22 cellular contexts compared by ENCODE assay signal in the genomic region with DNA sequence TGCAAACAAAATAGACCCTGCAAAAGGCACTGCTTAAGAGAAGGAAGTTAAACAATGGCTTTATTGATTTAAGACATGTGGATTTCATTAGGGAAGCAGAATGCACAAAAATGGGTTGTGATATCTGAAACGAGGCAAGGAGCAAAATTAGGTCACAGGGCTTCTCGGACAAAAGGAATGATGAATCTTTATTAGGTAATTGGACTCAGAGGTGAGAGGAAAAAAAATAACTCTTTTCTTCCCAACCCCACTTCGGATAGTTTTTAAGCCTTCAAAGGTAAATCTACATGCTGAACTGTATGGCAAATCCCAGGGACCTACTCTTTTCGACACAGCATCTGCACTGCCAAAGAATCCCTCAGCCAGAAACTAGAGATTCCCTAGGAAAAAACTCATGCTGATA.
DNase-seq lines count a peak whose midpoint lies in the region; ATAC-seq and TF ChIP-seq lines count a peak whose summit lies in the region.
"Had no signal": no experiment of that assay in that cellular context is flagged by ENCODE, and none has a peak within 500 bp of the region (broad histone marks: within the 10 kb centered on the region; RNA-seq: fewer than 3 reads in every experiment).

No MANE protein-coding gene starts in this region.

- no peaks in the 10 kb centered on the region for H4K20me1 ChIP-seq in fibroblast of lung (ENCODE audit: control insufficient read depth, extremely low read depth, insufficient read depth, low read length)

- H2AFZ ChIP-seq in fibroblast of lung (ENCODE audit: low read length) = no peak overlapping the region
- H2AFZ ChIP-seq: parathyroid adenoma had no signal

- CTCF ChIA-PET in Calu3 (lab: Charles Lee) = no interaction called here

- H3K27ac ChIP-seq in SK-N-MC = no peak overlapping the region
- no peak overlapping the region for H3K27ac ChIP-seq in fibroblast of lung (ENCODE audit: insufficient read depth, low read length)
- H3K27ac ChIP-seq: parathyroid adenoma, sigmoid colon had no signal

- no peaks in the 10 kb centered on the region for H3K9me3 ChIP-seq in SK-N-MC (ENCODE audit: low read depth, low read length)
- H3K9me3 ChIP-seq in fibroblast of lung (ENCODE audit: control insufficient read depth, insufficient read depth, low read depth, low read length) = no peaks in the 10 kb centered on the region
- H3K9me3 ChIP-seq: sigmoid colon had no signal

- no peaks in the 10 kb centered on the region for H3K4me1 ChIP-seq in fibroblast of lung (ENCODE audit: control insufficient read depth, extremely low read depth, insufficient read depth, low read length)
- H3K4me1 ChIP-seq: parathyroid adenoma had no signal

- no peak for TF ChIP-seq CTCF in fibroblast of lung (conservative IDR thresholded peaks at IDR 0.05 in 1 of 2, IDR thresholded peaks at IDR 0.05 in 1 of 2; ENCODE audit: low read depth in 1 of 2, low read length in 2 of 2)
- TF ChIP-seq CTCF in Calu3 (IDR thresholded peaks at IDR 0.05; ENCODE audit: unreplicated experiment) = no peak

- H3K9me3 Mint-ChIP-seq in Calu3 (ENCODE audit: low read depth, unreplicated experiment) = peaks cover 2% of the 10 kb centered on the region
- H3K9me3 Mint-ChIP-seq: nephron had no signal

- H3K9ac ChIP-seq in SK-N-MC (ENCODE audit: insufficient read length) = no peak overlapping the region
- no peak overlapping the region for H3K9ac ChIP-seq in fibroblast of lung (ENCODE audit: insufficient read depth, low read length)
- H3K9ac ChIP-seq: parathyroid adenoma had no signal

- H3K4me1 Mint-ChIP-seq in Calu3 (ENCODE audit: low read depth, unreplicated experiment) = peaks cover 18% of the 10 kb centered on the region

- peak; percentile 22 for ATAC-seq in Right ventricle myocardium superior (ENCODE audit: poor library complexity)
- ATAC-seq in sciatic nerve = peak; percentile 71
- no peak for ATAC-seq in HG02885 (IDR thresholded peaks at IDR 0.05; ENCODE audit: poor library complexity, unreplicated experiment)
- ATAC-seq: activated CD4-positive, alpha-beta T cell treated with anti-CD3 and anti-CD28 coated beads for 36 hours; activated T-helper 17 cell treated with anti-CD3 and anti-CD28 coated beads, Interleukin-2, amount 50 U/mL, for 72 hours; left cardiac atrium had no signal

- no peaks in the 10 kb centered on the region for H3K79me2 ChIP-seq in fibroblast of lung (ENCODE audit: control insufficient read depth, insufficient read depth, low read length)
- H3K79me2 ChIP-seq: parathyroid adenoma had no signal

- H3K4me2 ChIP-seq in fibroblast of lung (ENCODE audit: extremely low read depth, insufficient read depth, low read length) = no peak overlapping the region

- no peak overlapping the region for H3K27ac Mint-ChIP-seq in Calu3 (ENCODE audit: unreplicated experiment)
- H3K27ac Mint-ChIP-seq: activated CD4-positive, alpha-beta T cell treated with anti-CD3 and anti-CD28 coated beads for 36 hours; activated naive CD8-positive, alpha-beta T cell treated with anti-CD3 and anti-CD28 coated beads, Interleukin-2, amount 10 ng/mL, durations not matched to agents 7 days and 5 days; activated T-helper 17 cell treated with anti-CD3 and anti-CD28 coated beads, Interleukin-2, amount 50 U/mL, for 72 hours; nephron had no signal

- H3K27me3 ChIP-seq in fibroblast of lung (ENCODE audit: control insufficient read depth, insufficient read depth, low read length) = no peaks in the 10 kb centered on the region
- H3K27me3 ChIP-seq: sigmoid colon had no signal

- DNase-seq in Right ventricle myocardium superior = no peak
- no peak for DNase-seq in cardiac septum (ENCODE audit: low spot score)
- DNase-seq in SK-N-MC (ENCODE audit: low read depth, low spot score) = no peak
- DNase-seq in fibroblast of lung (ENCODE audit: low read depth in 2 of 2) = peak; percentile 50 to 52
- DNase-seq in sciatic nerve (ENCODE audit: low spot score) = no peak
- DNase-seq in DMS79 (lab: John Stamatoyannopoulos, UW) = no peak
- DNase-seq in Calu3 = no peak
- DNase-seq: ACHN; activated CD4-positive, alpha-beta T cell treated with anti-CD3 and anti-CD28 coated beads for 36 hours; activated naive CD8-positive, alpha-beta T cell treated with anti-CD3 and anti-CD28 coated beads, Interleukin-2, amount 10 ng/mL, durations not matched to agents 7 days and 5 days; GOT3; left cardiac atrium; midbrain; NCI-H1092 treated with DMSO at 0.1 percent for 48 hours; NCI-H2081 treated with DMSO at 0.1 percent for 48 hours; NCI-H510A treated with DMSO at 0.1 percent for 48 hours; sigmoid colon; SW 1271 had no signal

- no peaks in the 10 kb centered on the region for H3K36me3 ChIP-seq in SK-N-MC (ENCODE audit: insufficient read depth, low read length)
- no peaks in the 10 kb centered on the region for H3K36me3 ChIP-seq in fibroblast of lung (ENCODE audit: control insufficient read depth, insufficient read depth, low read length)
- H3K36me3 ChIP-seq: sigmoid colon had no signal

- H3K4me3 ChIP-seq in SK-N-MC = peak overlapping the region; percentile 21; the same call in 1 of the 2 replicates
- no peak overlapping the region for H3K4me3 ChIP-seq in fibroblast of lung (replicated peaks in 1 of 4; ENCODE audit: control extremely low read depth in 1 of 4, insufficient read depth in 1 of 4, low read depth in 3 of 4, low read length in 4 of 4)
- H3K4me3 ChIP-seq: sigmoid colon had no signal

- no TSS peak for BruUV-seq in Calu3 (replicated peaks; lab: Mats Ljungman, UMichigan)

- no peaks in the 10 kb centered on the region for H3K27me3 Mint-ChIP-seq in Calu3 (ENCODE audit: unreplicated experiment)
- H3K27me3 Mint-ChIP-seq: activated CD4-positive, alpha-beta T cell treated with anti-CD3 and anti-CD28 coated beads for 36 hours; activated naive CD8-positive, alpha-beta T cell treated with anti-CD3 and anti-CD28 coated beads, Interleukin-2, amount 10 ng/mL, durations not matched to agents 7 days and 5 days; activated T-helper 17 cell treated with anti-CD3 and anti-CD28 coated beads, Interleukin-2, amount 50 U/mL, for 72 hours had no signal

- no peak overlapping the region for H3K4me3 Mint-ChIP-seq in Calu3 (ENCODE audit: low read depth, unreplicated experiment)
- H3K4me3 Mint-ChIP-seq: activated CD4-positive, alpha-beta T cell treated with anti-CD3 and anti-CD28 coated beads for 36 hours; activated naive CD8-positive, alpha-beta T cell treated with anti-CD3 and anti-CD28 coated beads, Interleukin-2, amount 10 ng/mL, durations not matched to agents 7 days and 5 days; activated T-helper 17 cell treated with anti-CD3 and anti-CD28 coated beads, Interleukin-2, amount 50 U/mL, for 72 hours; nephron had no signal

- intact Hi-C loops in Right ventricle myocardium superior (cut with DNase I) (no loop called here), cardiac septum (cut with DNase I) (no loop called here), sciatic nerve (cut with DNase I) (no loop called here), Calu3 (cut with micrococcal nuclease; ENCODE audit: unreplicated experiment) (no loop called here)

- H3K36me3 Mint-ChIP-seq in Calu3 (ENCODE audit: insufficient read depth, unreplicated experiment) = no peaks in the 10 kb centered on the region

Comparison
In these comparisons a context has a peak if more than half of its experiments do, and no peak if none do; other contexts are left out.
1. DNase-seq: peak in fibroblast of lung (2 of 2); none in Right ventricle myocardium superior (single experiment), cardiac septum (single experiment), SK-N-MC (single experiment), sciatic nerve (single experiment), DMS79 (single experiment) and Calu3 (single experiment).